Comparison of ENCODE assay signal across 8 cellular contexts in genomic region chr6:127518710-127519468, GRCh38.
DNase-seq lines count a peak whose midpoint lies in the region; ATAC-seq, FAIRE-seq and TF ChIP-seq lines count a peak whose summit lies in the region.

Gene MTCL3, minus strand, starts transcription at chr6:127519335.

- TF ChIP-seq CTCF in prostate gland (IDR thresholded peaks at IDR 0.05), result no peak

- H3K4me1 ChIP-seq in GM23248 (ENCODE audit: insufficient read depth) (peaks cover 6% of the 10 kb centered on the region; the same call in 1 of the 2 replicates), prostate gland (replicated peaks) (no peaks in the 10 kb centered on the region)

- no peaks in the 10 kb centered on the region for H3F3A ChIP-seq in GM23248 (ENCODE audit: insufficient read depth)

- H3K27ac ChIP-seq in GM23248 (no peak within 1 kb of the TSS), prostate gland (no peak within 1 kb of the TSS)

- no peaks in the 10 kb centered on the region for H3K79me2 ChIP-seq in GM23248 (ENCODE audit: insufficient read depth)

- H3K9me3 ChIP-seq in GM23248 (ENCODE audit: low read depth) (no peaks in the 10 kb centered on the region), iPS-18c (ENCODE audit: control insufficient read depth, insufficient read depth, low read length) (no peaks in the 10 kb centered on the region), prostate gland (no peaks in the 10 kb centered on the region)

- TF ChIP-seq POLR2A in prostate gland (IDR thresholded peaks at IDR 0.05), result no peak
- TF ChIP-seq POLR2A in GM12891 (IDR thresholded peaks at IDR 0.05; ENCODE audit: low read depth, low read length), result no peak

- intact Hi-C loops in prostate gland (cut with DNase I), result loop anchor here (5.0 kb wide), 1 partner anchor 52 kb away; no protein-coding TSS in a partner anchor

- peaks cover 7% of the 10 kb centered on the region; the same call in 1 of the 2 replicates for H3K9me2 ChIP-seq in GM23248 (ENCODE audit: insufficient read depth)

- H3K4me2 ChIP-seq in GM23248 (ENCODE audit: unreplicated experiment), result peak within 1 kb of the TSS; percentile 80

- no peak for ATAC-seq in HG02763 (IDR thresholded peaks at IDR 0.05; ENCODE audit: unreplicated experiment)

- H3K4me3 ChIP-seq in GM23248 (peak within 1 kb of the TSS; percentile 72), iPS-18c (ENCODE audit: insufficient read depth, low read depth, low read length) (peak within 1 kb of the TSS; percentile 79), prostate gland (no peak within 1 kb of the TSS)

- H3K36me3 ChIP-seq in GM23248 (ENCODE audit: low read depth) (no peaks in the 10 kb centered on the region), prostate gland (no peaks in the 10 kb centered on the region)

- in situ Hi-C loops in GM23248 (cut with MboI), result no loop called here

- no peaks in the 10 kb centered on the region for H4K20me1 ChIP-seq in GM23248 (ENCODE audit: insufficient read depth)

- FAIRE-seq in GM12891 (lab: Jason Lieb, UNC), result no peak

- no peak within 1 kb of the TSS for H3K9ac ChIP-seq in GM23248

- peak; percentile 77 for DNase-seq in GM23248
- peak; percentile 98 for DNase-seq in NCI-H524 treated with DMSO at 0.1 percent for 48 hours (lab: John Stamatoyannopoulos, UW)
- peak; percentile 42 for DNase-seq in activated naive CD4-positive, alpha-beta T cell treated with anti-CD3 and anti-CD28 coated beads, Interleukin-2, amount 50 U/mL, for 16 hours
- peak; percentile 40 to 61 for DNase-seq in stimulated activated CD4-positive, alpha-beta T cell treated with anti-CD3 and anti-CD28 coated beads, Interleukin-4, amount 100 ng/mL, for 48 hours (ENCODE audit: low read depth in 2 of 2)
- DNase-seq in prostate gland (ENCODE audit: low spot score), result no peak
- DNase-seq in GM12891 (ENCODE audit: insufficient read length, low spot score), result no peak

- peak within 1 kb of the TSS; percentile 72 for H2AFZ ChIP-seq in GM23248

- no peaks in the 10 kb centered on the region for H3K27me3 ChIP-seq in GM23248 (replicated peaks; ENCODE audit: insufficient read depth)
- peaks cover 8% of the 10 kb centered on the region for H3K27me3 ChIP-seq in prostate gland (replicated peaks; ENCODE audit: insufficient read depth)

- WGBS in GM23248 (ENCODE audit: low coverage in 1 of 2, low lambda C conversion rate in 2 of 2, missing lambda C conversion rate in 2 of 2), 2 experiments, result 4% methylated on average over 39 to 42 of the region's 42 CpGs
- WGBS in prostate gland, result 4% methylated on average over 42 of the region's 42 CpGs

TF ChIP-seq in GM12891, 5 proteins besides CTCF, POLR2A, EP300 and RAD21:
- no peak for TF ChIP-seq PAX5 (IDR thresholded peaks at IDR 0.05; ENCODE audit: insufficient read depth, low read length, severe bottlenecking)

Comparison
In these comparisons a context has a peak if more than half of its experiments do, and no peak if none do; other contexts are left out.
1. DNase-seq: peak in GM23248 (single experiment), NCI-H524 treated with DMSO at 0.1 percent for 48 hours (single experiment), activated naive CD4-positive, alpha-beta T cell treated with anti-CD3 and anti-CD28 coated beads, Interleukin-2, amount 50 U/mL, for 16 hours (single experiment) and stimulated activated CD4-positive, alpha-beta T cell treated with anti-CD3 and anti-CD28 coated beads, Interleukin-4, amount 100 ng/mL, for 48 hours (2 of 2); none in prostate gland (single experiment) and GM12891 (single experiment).
2. H3K4me3 ChIP-seq: peak in GM23248 (single experiment) and iPS-18c (single experiment); none in prostate gland (0 of 2).